26 cellular contexts compared by ENCODE assay signal in the genomic region with DNA sequence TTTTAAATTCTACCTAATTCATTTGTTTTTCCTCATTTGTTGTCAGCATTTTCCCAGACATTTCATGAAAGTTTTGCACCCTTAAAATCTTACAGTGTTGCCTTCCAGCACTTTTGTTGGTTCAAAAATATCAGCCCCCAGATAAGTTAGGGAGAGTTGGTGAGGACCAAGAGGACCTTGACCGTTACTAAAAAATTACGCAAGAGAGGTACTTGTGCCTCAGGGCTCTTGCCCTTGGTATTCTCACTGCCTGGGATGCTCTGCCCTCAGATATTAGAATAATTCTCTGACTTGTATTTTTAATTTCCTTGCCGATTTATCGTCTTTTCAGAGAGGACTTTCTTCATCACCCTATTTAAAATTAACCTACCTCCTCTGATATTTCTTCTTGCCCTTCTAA. TPM values are rescaled to one million over a fixed set of nuclear protein-coding genes. Genes with fewer than 3 reads are reported as not detected.
DNase-seq lines count a peak whose midpoint lies in the region; ATAC-seq, FAIRE-seq and TF ChIP-seq lines count a peak whose summit lies in the region.
"Had no signal": no experiment of that assay in that cellular context is flagged by ENCODE, and none has a peak within 500 bp of the region (broad histone marks: within the 10 kb centered on the region; RNA-seq: fewer than 3 reads in every experiment).

No MANE protein-coding gene starts in this region.

- no peak overlapping the region for H3K14ac ChIP-seq in H1 (ENCODE audit: insufficient read length)

- ATAC-seq in HCT116 (no peak), HepG2 (no peak), heart left ventricle (no peak)

- H2BK15ac ChIP-seq in H1 (ENCODE audit: low read length): no peak overlapping the region

- H3K4me3 ChIP-seq in HCT116 (replicated peaks in 1 of 2; ENCODE audit: low read depth in 1 of 2, low read length in 2 of 2): no peak overlapping the region
- no peak overlapping the region for H3K4me3 ChIP-seq in H1 (ENCODE audit: extremely low read depth in 1 of 4, insufficient read depth in 2 of 4, low read depth in 3 of 4, low read length in 4 of 4)
- no peak overlapping the region for H3K4me3 ChIP-seq in HepG2 (replicated peaks in 1 of 3; ENCODE audit: insufficient read depth in 1 of 3, low read depth in 2 of 3, low read length in 3 of 3)
- no peak overlapping the region for H3K4me3 ChIP-seq in heart left ventricle
- H3K4me3 ChIP-seq: BLaER1 had no signal

- RAD21 ChIA-PET in HCT116 (lab: Charles Lee; ENCODE audit: low non-redundant PET in 1 of 2, low total read pairs in 2 of 2, uncharacterized antibody in 2 of 2, unreplicated experiment in 2 of 2): no interaction called here

- H3K9ac ChIP-seq in HCT116 (ENCODE audit: low read length) (no peak overlapping the region), H1 (replicated peaks in 1 of 4; ENCODE audit: extremely low read depth in 1 of 4, low read depth in 3 of 4, low read length in 3 of 4) (no peak overlapping the region), HepG2 (ENCODE audit: insufficient read depth, low read depth, low read length) (no peak overlapping the region)
- H3K9ac ChIP-seq: BLaER1 had no signal

- H3K79me1 ChIP-seq in H1 (ENCODE audit: low read depth, low read length): no peaks in the 10 kb centered on the region

- H3K9me2 ChIP-seq in HCT116 (ENCODE audit: insufficient read depth): no peaks in the 10 kb centered on the region

- in situ Hi-C loops in HepG2 (cut with HindIII; ENCODE audit: extremely low pct_ligation_motif_present, low pct_unique_long_range_greater_than_20kb): no loop called here

- intact Hi-C loops in HCT116 (cut with micrococcal nuclease) (no loop called here), HepG2 (cut with micrococcal nuclease; ENCODE audit: unreplicated experiment) (no loop called here), heart left ventricle (cut with DNase I) (loop anchor here in 5 of 10 donors (5.0 to 10.0 kb wide), 4 partner anchors 57 to 113 kb away; no protein-coding TSS in a partner anchor)

- H3K9me3 ChIP-seq in HCT116 (ENCODE audit: control insufficient read depth in 1 of 2, insufficient read depth in 1 of 2, low read depth in 1 of 2, low read length in 2 of 2) (no peaks in the 10 kb centered on the region), H1 (ENCODE audit: insufficient read depth in 2 of 2, low read depth in 1 of 2, low read length in 1 of 2) (no peaks in the 10 kb centered on the region), HepG2 (ENCODE audit: low read length) (no peaks in the 10 kb centered on the region), heart left ventricle (no peaks in the 10 kb centered on the region)
- H3K9me3 ChIP-seq: BE2C, BLaER1 had no signal

- FAIRE-seq in H1 (lab: Jason Lieb, UNC): no peak
- FAIRE-seq in HepG2 (lab: Jason Lieb, UNC): no peak
- FAIRE-seq: A204.1, G401.6, GM12891, GM19239 had no signal

- no peak overlapping the region for H3K18ac ChIP-seq in H1 (ENCODE audit: extremely low read depth, low read length)

- H2BK20ac ChIP-seq in H1 (ENCODE audit: low read length): peak overlapping the region; percentile 40; the same call in 1 of the 2 replicates

- BruUV-seq in HCT116 (replicated peaks; lab: Mats Ljungman, UMichigan) (no TSS peak), HepG2 (replicated peaks; lab: Mats Ljungman, UMichigan) (no TSS peak)

- no peak overlapping the region for H4K8ac ChIP-seq in H1 (ENCODE audit: extremely low read depth, insufficient read depth, low read length)

- CTCF ChIA-PET in HCT116 (lab: Charles Lee): interaction anchor here (1.0 kb wide), 1 partner anchor 31 kb away, joined by 3 read pairs; no protein-coding TSS in a partner anchor
- CTCF ChIA-PET in H1 (lab: Charles Lee; ENCODE audit: partially characterized antibody): interaction anchor here (1.4 to 1.8 kb wide), 2 partner anchors 23 to 31 kb away, joined by 4 to 6 read pairs; no protein-coding TSS in a partner anchor
- CTCF ChIA-PET in HepG2 (lab: Yijun Ruan, JAX; ENCODE audit: low intra/inter-chr PET ratio, low total read pairs): no interaction called here

- no peak for TF ChIP-seq CTCF in HCT116 (IDR thresholded peaks at IDR 0.05 in 2 of 3, conservative IDR thresholded peaks at IDR 0.05 in 1 of 3; ENCODE audit: borderline replicate concordance in 1 of 3, insufficient read depth in 1 of 3, low read depth in 2 of 3, low read length in 2 of 3)
- TF ChIP-seq CTCF in H1 (IDR thresholded peaks at IDR 0.05; ENCODE audit: control extremely low read depth in 1 of 3, insufficient read depth in 1 of 3, low read depth in 1 of 3, low read length in 3 of 3): no peak
- no peak for TF ChIP-seq CTCF in HepG2 (CRISPR knock-in tag; IDR thresholded peaks at IDR 0.05)
- TF ChIP-seq CTCF in heart left ventricle (IDR thresholded peaks at IDR 0.05): no peak

- no peak overlapping the region for H4K91ac ChIP-seq in H1 (replicated peaks; ENCODE audit: insufficient read length, low read length)

- WGBS in H1 (ENCODE audit: extremely low coverage in 1 of 2, insufficient coverage in 1 of 2, insufficient read length in 1 of 2, insufficient replicate concordance in 2 of 2, low coverage in 1 of 2, low lambda C conversion rate in 2 of 2, missing lambda C conversion rate in 1 of 2), 2 experiments: 98% methylated on average over 4 of the region's 4 CpGs; no CpG with 5 or more reads in 1 of the 2 experiments
- 26% methylated on average over 4 of the region's 4 CpGs for WGBS in HepG2 (ENCODE audit: low lambda C conversion rate)
- 88 to 90% (median 89%) methylated on average over 4 of the region's 4 CpGs for WGBS in heart left ventricle, 4 donors

- H2BK120ac ChIP-seq in H1 (replicated peaks; ENCODE audit: low read depth, low read length): no peak overlapping the region

- TF ChIP-seq POLR2A in HCT116 (IDR thresholded peaks at IDR 0.05; ENCODE audit: borderline replicate concordance, extremely low read depth, insufficient read depth, insufficient read length) (no peak), H1 (IDR thresholded peaks at IDR 0.05; ENCODE audit: control extremely low read depth in 1 of 2, low read depth in 2 of 2, low read length in 2 of 2) (no peak), HepG2 (IDR thresholded peaks at IDR 0.05; ENCODE audit: insufficient read depth in 1 of 2, low read depth in 2 of 2, low read length in 2 of 2) (no peak), heart left ventricle (IDR thresholded peaks at IDR 0.05) (no peak)

- H3K23ac ChIP-seq in H1 (ENCODE audit: insufficient read length): no peak overlapping the region

- no peaks in the 10 kb centered on the region for H3K79me2 ChIP-seq in HCT116 (ENCODE audit: insufficient read depth, low read length)
- no peaks in the 10 kb centered on the region for H3K79me2 ChIP-seq in H1 (ENCODE audit: control insufficient read depth in 1 of 2, insufficient read depth in 2 of 2, low read length in 2 of 2)
- H3K79me2 ChIP-seq in HepG2 (ENCODE audit: insufficient read depth, low read length): no peaks in the 10 kb centered on the region

- DNase-seq in HCT116 (ENCODE audit: low read depth, low spot score): no peak
- no peak for DNase-seq in H1 (ENCODE audit: low read depth in 1 of 2, low spot score in 2 of 2)
- no peak for DNase-seq in HepG2 (ENCODE audit: low spot score)
- no peak for DNase-seq in DMS153 treated with DMSO at 0.1 percent for 48 hours (lab: John Stamatoyannopoulos, UW; ENCODE audit: unreplicated experiment)
- DNase-seq in heart left ventricle: no peak
- DNase-seq in Ammon's horn (ENCODE audit: low spot score): no peak
- no peak for DNase-seq in medulla oblongata (ENCODE audit: extremely low spot score)
- DNase-seq: 8988T; AML-193; BE2C; C1 segment of cervical spinal cord; CD4-positive, alpha-beta memory T cell; CD4-positive, CD25-positive, alpha-beta regulatory T cell; CD8-positive, alpha-beta memory T cell; COR-L47; DMS 273 treated with DMSO at 0.1 percent for 48 hours; DMS153; DMS79 treated with DMSO at 0.1 percent for 48 hours; GF-D8 had no signal

- no peak overlapping the region; the same call in 1 of the 2 replicates for H2BK12ac ChIP-seq in H1 (ENCODE audit: low read depth, low read length)

- H3K27ac ChIP-seq in HCT116 (ENCODE audit: low read depth, low read length) (no peak overlapping the region), H1 (ENCODE audit: low read depth, low read length) (no peak overlapping the region), HepG2 (ENCODE audit: extremely low read length, insufficient read depth, low read length) (no peak overlapping the region), heart left ventricle (no peak overlapping the region)
- H3K27ac ChIP-seq: BLaER1 had no signal

- H3K4me1 ChIP-seq in HCT116 (ENCODE audit: control insufficient read depth in 1 of 2, insufficient read depth in 2 of 2, low read length in 2 of 2) (peaks cover 8 to 15% of the 10 kb centered on the region in 2 experiments; a peak in 3 of 4 replicates), H1 (replicated peaks in 1 of 4; ENCODE audit: control insufficient read depth in 3 of 4, insufficient read depth in 4 of 4, low read length in 3 of 4) (peaks cover 8 to 14% (median 9%) of the 10 kb centered on the region in 4 experiments), HepG2 (ENCODE audit: insufficient read depth, low read length) (peaks cover 14% of the 10 kb centered on the region), heart left ventricle (peaks cover 0 to 13% (median 0%) of the 10 kb centered on the region in 12 donors)
- H3K4me1 ChIP-seq: BE2C had no signal

- H4K20me1 ChIP-seq in HCT116 (ENCODE audit: insufficient read depth): no peaks in the 10 kb centered on the region
- no peaks in the 10 kb centered on the region for H4K20me1 ChIP-seq in H1 (replicated peaks in 1 of 2; ENCODE audit: control insufficient read depth in 1 of 2, insufficient read depth in 2 of 2, low read length in 2 of 2)
- no peaks in the 10 kb centered on the region; the same call in 1 of the 2 replicates for H4K20me1 ChIP-seq in HepG2 (ENCODE audit: insufficient read depth, low read length)
- H4K20me1 ChIP-seq: BLaER1 had no signal

- no peak overlapping the region for H3K4ac ChIP-seq in H1 (replicated peaks; ENCODE audit: insufficient read length, low read depth, low read length)

- H3K56ac ChIP-seq in H1 (replicated peaks; ENCODE audit: insufficient read length, low read depth, low read length): no peak overlapping the region

- H3K36me3 ChIP-seq in HCT116 (ENCODE audit: control insufficient read depth in 1 of 2, insufficient read depth in 2 of 2, low read length in 2 of 2): no peaks in the 10 kb centered on the region
- no peaks in the 10 kb centered on the region for H3K36me3 ChIP-seq in H1 (ENCODE audit: control insufficient read depth in 2 of 4, insufficient read depth in 4 of 4, low read length in 3 of 4)
- no peaks in the 10 kb centered on the region for H3K36me3 ChIP-seq in HepG2 (replicated peaks in 1 of 2; ENCODE audit: control insufficient read depth in 1 of 2, insufficient read depth in 2 of 2, low read length in 2 of 2)
- no peaks in the 10 kb centered on the region for H3K36me3 ChIP-seq in heart left ventricle
- H3K36me3 ChIP-seq: BE2C, BLaER1 had no signal

- peaks cover 4% of the 10 kb centered on the region; the same call in 1 of the 2 replicates for H3K23me2 ChIP-seq in H1 (ENCODE audit: low read depth, low read length)

- H2AK5ac ChIP-seq in H1 (ENCODE audit: low read depth, low read length): no peak overlapping the region

- H2AFZ ChIP-seq in HCT116 (ENCODE audit: low read depth, low read length, poor library complexity, severe bottlenecking): no peak overlapping the region
- no peak overlapping the region for H2AFZ ChIP-seq in H1 (ENCODE audit: low read length)
- H2AFZ ChIP-seq in HepG2 (ENCODE audit: low read length): no peak overlapping the region

- TF ChIP-seq RAD21 in HCT116 (IDR thresholded peaks at IDR 0.05; ENCODE audit: low read depth) (no peak), Ishikawa (IDR thresholded peaks at IDR 0.05; ENCODE audit: low read depth) (no peak), H1 (IDR thresholded peaks at IDR 0.05 in 1 of 2, conservative IDR thresholded peaks at IDR 0.05 in 1 of 2; ENCODE audit: low read depth in 2 of 2, low read length in 2 of 2) (no peak), HepG2 (CRISPR knock-in tag; IDR thresholded peaks at IDR 0.05) (no peak)

- H3K4me2 ChIP-seq in HCT116 (ENCODE audit: low read length) (no peak overlapping the region), H1 (ENCODE audit: insufficient read depth in 1 of 2, low read depth in 2 of 2, low read length in 2 of 2) (no peak overlapping the region), HepG2 (ENCODE audit: low read depth, low read length) (no peak overlapping the region)
- H3K4me2 ChIP-seq: BLaER1 had no signal

- TF ChIP-seq EP300 in Ishikawa (IDR thresholded peaks at IDR 0.05; ENCODE audit: borderline replicate concordance) (no peak), H1 (IDR thresholded peaks at IDR 0.05; ENCODE audit: borderline replicate concordance in 1 of 2, low read depth in 2 of 2, low read length in 2 of 2) (no peak), HepG2 (IDR thresholded peaks at IDR 0.05; ENCODE audit: low read depth in 2 of 2, low read length in 2 of 2) (no peak), HepG2 (CRISPR knock-in tag; IDR thresholded peaks at IDR 0.05; ENCODE audit: borderline replicate concordance) (no peak)

- H2BK5ac ChIP-seq in H1 (ENCODE audit: low read depth, low read length): peak overlapping the region; percentile 29; the same call in 1 of the 2 replicates

- H3K27me3 ChIP-seq in HCT116 (ENCODE audit: insufficient read depth, low read length): peaks cover 17% of the 10 kb centered on the region; the same call in 1 of the 2 replicates
- no peaks in the 10 kb centered on the region; a peak in 1 of 7 replicates for H3K27me3 ChIP-seq in H1 (replicated peaks in 1 of 4; ENCODE audit: control insufficient read depth in 3 of 4, extremely low read depth in 1 of 4, insufficient read depth in 3 of 4, low read length in 3 of 4)
- H3K27me3 ChIP-seq in HepG2 (ENCODE audit: control insufficient read depth in 1 of 2, insufficient read depth in 2 of 2, low read length in 2 of 2): peaks cover 0 to 17% of the 10 kb centered on the region in 2 experiments; a peak in 2 of 5 replicates
- peaks cover 0 to 5% (median 0%) of the 10 kb centered on the region in 9 donors for H3K27me3 ChIP-seq in heart left ventricle
- H3K27me3 ChIP-seq: BLaER1 had no signal

- H4K5ac ChIP-seq in H1 (ENCODE audit: insufficient read length, low read depth, low read length): no peak overlapping the region

- POLR2A ChIA-PET in HCT116 (lab: Charles Lee) (no interaction called here), H1 (lab: Charles Lee; ENCODE audit: partially characterized antibody) (no interaction called here), HepG2 (lab: Yijun Ruan, JAX) (no interaction called here)

RNA-seq across cellular contexts. Expression of a gene that starts 3.5 kb away (rescaled TPM):
- total RNA-seq in HCT116 (2021; ENCODE audit: unreplicated experiment): not detected
- polyA plus RNA-seq in HCT116 (2012): not detected in 2 replicates
- total RNA-seq in H1 (2021; fragmentation: NEBNext Ultra II Directional; extraction: Animal tissue kit (Norgen Biotek cat#: 25700)): 0.25 and 0.47 TPM in 2 replicates
- polyA plus RNA-seq in H1 (2011; rRNA removed): 0.15 TPM in 1 of 2 replicates, not detected in the other
- 0.09 TPM for polyA plus RNA-seq in H1 (2011; cell fraction: cytosol; rRNA removed)
- 0.10 TPM for polyA plus RNA-seq in H1 (2011; cell fraction: nucleus; rRNA removed)
- polyA plus RNA-seq in H1 (2012, experiment 1 of 2): 0.08 TPM in 1 of 4 replicates, not detected in the others
- not detected for polyA plus RNA-seq in H1 (2012, experiment 2 of 2)
- 0.12 TPM for polyA plus RNA-seq in H1 (2013, experiment 1 of 2)
- 0.13 TPM for polyA plus RNA-seq in H1 (2013, experiment 2 of 2)
- polyA minus RNA-seq in H1 (2011; rRNA and poly(A)+ RNA removed): 0.10 TPM in 1 of 2 replicates, not detected in the other
- not detected for polyA minus RNA-seq in H1 (2011; cell fraction: cytosol; rRNA and poly(A)+ RNA removed)
- polyA minus RNA-seq in H1 (2011; cell fraction: nucleus; rRNA and poly(A)+ RNA removed): not detected
- total RNA-seq in HepG2 (2016; rRNA removed; fragmentation: Illumina TruSeq; extraction: Trizol): 0.77 and 1.2 TPM in 2 replicates
- 0.18 TPM in 1 of 2 replicates, not detected in the other for total RNA-seq in HepG2 (2016; cell fraction: cytosol; rRNA removed; fragmentation: Illumina TruSeq; extraction: Trizol; ENCODE audit: low read depth)
- total RNA-seq in HepG2 (2016; cell fraction: insoluble cytoplasmic fraction; rRNA removed; fragmentation: Illumina TruSeq; extraction: Trizol): 1.3 and 1.6 TPM in 2 replicates
- 0.17 and 0.40 TPM in 2 replicates for total RNA-seq in HepG2 (2016; cell fraction: membrane; rRNA removed; fragmentation: Illumina TruSeq; extraction: Trizol)
- total RNA-seq in HepG2 (2016; cell fraction: nucleus; rRNA removed; fragmentation: Illumina TruSeq; extraction: Trizol): not detected in 2 replicates
- polyA plus RNA-seq in HepG2 (2011; rRNA removed): not detected in 2 replicates
- 0.08 and 0.14 TPM in 2 replicates for polyA plus RNA-seq in HepG2 (2011; cell fraction: cytosol; rRNA removed)
- not detected in 2 replicates for polyA plus RNA-seq in HepG2 (2011; cell fraction: nucleus; rRNA removed)
- not detected in 2 replicates for polyA plus RNA-seq in HepG2 (2012)
- 0.20 and 0.22 TPM in 2 replicates for polyA plus RNA-seq in HepG2 (2016; cell fraction: cytosol; fragmentation: Illumina TruSeq; extraction: Trizol; ENCODE audit: low read depth)
- 1.4 and 2.1 TPM in 2 replicates for polyA plus RNA-seq in HepG2 (2016; cell fraction: insoluble cytoplasmic fraction; fragmentation: Illumina TruSeq; extraction: Trizol; ENCODE audit: low read depth)
- polyA plus RNA-seq in HepG2 (2016; cell fraction: membrane; fragmentation: Illumina TruSeq; extraction: Trizol; ENCODE audit: low read depth): 0.17 and 0.19 TPM in 2 replicates
- polyA plus RNA-seq in HepG2 (2016; cell fraction: nucleus; fragmentation: Illumina TruSeq; extraction: Trizol; ENCODE audit: insufficient read depth, low read depth): 0.81 and 1.5 TPM in 2 replicates
- polyA minus RNA-seq in HepG2 (2011; rRNA and poly(A)+ RNA removed; ENCODE audit: low replicate concordance): 0.07 TPM in 1 of 2 replicates, not detected in the other
- polyA minus RNA-seq in HepG2 (2011; cell fraction: cytosol; rRNA and poly(A)+ RNA removed): not detected in 2 replicates
- not detected in 2 replicates for polyA minus RNA-seq in HepG2 (2011; cell fraction: nucleus; rRNA and poly(A)+ RNA removed)
- not detected for total RNA-seq in heart left ventricle
- not detected for polyA plus RNA-seq in heart left ventricle
- total RNA-seq: CD4-positive, alpha-beta memory T cell; CD4-positive, CD25-positive, alpha-beta regulatory T cell; CD8-positive, alpha-beta memory T cell had no signal
- polyA plus RNA-seq: CD14-positive monocyte; CD4-positive, alpha-beta memory T cell; CD4-positive, CD25-positive, alpha-beta regulatory T cell; CD8-positive, alpha-beta memory T cell had no signal

RNA-seq across cellular contexts. Expression of a gene that starts 18.0 kb away (rescaled TPM):
- total RNA-seq in HCT116 (2021; ENCODE audit: unreplicated experiment) (0.54 TPM), HepG2 (2016; rRNA removed; fragmentation: Illumina TruSeq; extraction: Trizol) (124 and 175 TPM in 2 replicates), heart left ventricle (under 1 TPM in 2 of 9 donors, not detected in 7; 0.44 to 0.57 TPM)
- 0.04 and 0.39 TPM in 2 replicates for polyA plus RNA-seq in HCT116 (2012)
- total RNA-seq in H1 (2021; fragmentation: NEBNext Ultra II Directional; extraction: Animal tissue kit (Norgen Biotek cat#: 25700)): not detected in 2 replicates
- polyA plus RNA-seq in H1 (2011; rRNA removed) (0.03 TPM in 1 of 2 replicates, not detected in the other), HepG2 (2011; rRNA removed) (8.8 and 14.2 TPM in 2 replicates), heart left ventricle (under 1 TPM in 1 of 2 donors, not detected in 1; 0.11 TPM)
- 0.05 TPM for polyA plus RNA-seq in H1 (2011; cell fraction: cytosol; rRNA removed)
- polyA plus RNA-seq in H1 (2011; cell fraction: nucleus; rRNA removed): not detected
- not detected in 4 replicates for polyA plus RNA-seq in H1 (2012, experiment 1 of 2)
- polyA plus RNA-seq in H1 (2012, experiment 2 of 2): not detected
- not detected for polyA plus RNA-seq in H1 (2013, experiment 1 of 2)
- not detected for polyA plus RNA-seq in H1 (2013, experiment 2 of 2)
- polyA minus RNA-seq in H1 (2011; rRNA and poly(A)+ RNA removed): not detected in 2 replicates
- polyA minus RNA-seq in H1 (2011; cell fraction: cytosol; rRNA and poly(A)+ RNA removed): not detected
- polyA minus RNA-seq in H1 (2011; cell fraction: nucleus; rRNA and poly(A)+ RNA removed): 1.1 TPM
- 27.1 and 31.4 TPM in 2 replicates for total RNA-seq in HepG2 (2016; cell fraction: cytosol; rRNA removed; fragmentation: Illumina TruSeq; extraction: Trizol; ENCODE audit: low read depth)
- 133 and 188 TPM in 2 replicates for total RNA-seq in HepG2 (2016; cell fraction: insoluble cytoplasmic fraction; rRNA removed; fragmentation: Illumina TruSeq; extraction: Trizol)
- 39.0 and 40.9 TPM in 2 replicates for total RNA-seq in HepG2 (2016; cell fraction: membrane; rRNA removed; fragmentation: Illumina TruSeq; extraction: Trizol)
- 53.1 and 55.3 TPM in 2 replicates for total RNA-seq in HepG2 (2016; cell fraction: nucleus; rRNA removed; fragmentation: Illumina TruSeq; extraction: Trizol)
- 9.4 and 12.0 TPM in 2 replicates for polyA plus RNA-seq in HepG2 (2011; cell fraction: cytosol; rRNA removed)
- polyA plus RNA-seq in HepG2 (2011; cell fraction: nucleus; rRNA removed): 4.4 and 5.1 TPM in 2 replicates
- polyA plus RNA-seq in HepG2 (2012): 18.1 and 45.4 TPM in 2 replicates
- polyA plus RNA-seq in HepG2 (2016; cell fraction: cytosol; fragmentation: Illumina TruSeq; extraction: Trizol; ENCODE audit: low read depth): 20.9 and 22.4 TPM in 2 replicates
- polyA plus RNA-seq in HepG2 (2016; cell fraction: insoluble cytoplasmic fraction; fragmentation: Illumina TruSeq; extraction: Trizol; ENCODE audit: low read depth): 152 and 168 TPM in 2 replicates
- 29.1 and 36.2 TPM in 2 replicates for polyA plus RNA-seq in HepG2 (2016; cell fraction: membrane; fragmentation: Illumina TruSeq; extraction: Trizol; ENCODE audit: low read depth)
- polyA plus RNA-seq in HepG2 (2016; cell fraction: nucleus; fragmentation: Illumina TruSeq; extraction: Trizol; ENCODE audit: insufficient read depth, low read depth): 89.8 and 96.1 TPM in 2 replicates
- polyA minus RNA-seq in HepG2 (2011; rRNA and poly(A)+ RNA removed; ENCODE audit: low replicate concordance): 2.2 and 5.8 TPM in 2 replicates
- 8.0 TPM in 2 replicates for polyA minus RNA-seq in HepG2 (2011; cell fraction: cytosol; rRNA and poly(A)+ RNA removed)
- 3.2 and 4.4 TPM in 2 replicates for polyA minus RNA-seq in HepG2 (2011; cell fraction: nucleus; rRNA and poly(A)+ RNA removed)
- total RNA-seq: CD4-positive, alpha-beta memory T cell; CD4-positive, CD25-positive, alpha-beta regulatory T cell; CD8-positive, alpha-beta memory T cell had no signal
- polyA plus RNA-seq: CD14-positive monocyte; CD4-positive, alpha-beta memory T cell; CD4-positive, CD25-positive, alpha-beta regulatory T cell; CD8-positive, alpha-beta memory T cell had no signal

Comparison
In these comparisons a context has a peak if more than half of its experiments do, and no peak if none do; other contexts are left out.
1. RNA of a gene that starts 18.0 kb away (total RNA-seq): 27.1 to 188 TPM in HepG2; 0.54 TPM in HCT116 (single experiment), not detected in H1 and 0.44 to 0.57 TPM in heart left ventricle; every median in the first group is over 10 times any median in the second.